ENCODE assay signal across 22 cellular contexts in the genomic region with DNA sequence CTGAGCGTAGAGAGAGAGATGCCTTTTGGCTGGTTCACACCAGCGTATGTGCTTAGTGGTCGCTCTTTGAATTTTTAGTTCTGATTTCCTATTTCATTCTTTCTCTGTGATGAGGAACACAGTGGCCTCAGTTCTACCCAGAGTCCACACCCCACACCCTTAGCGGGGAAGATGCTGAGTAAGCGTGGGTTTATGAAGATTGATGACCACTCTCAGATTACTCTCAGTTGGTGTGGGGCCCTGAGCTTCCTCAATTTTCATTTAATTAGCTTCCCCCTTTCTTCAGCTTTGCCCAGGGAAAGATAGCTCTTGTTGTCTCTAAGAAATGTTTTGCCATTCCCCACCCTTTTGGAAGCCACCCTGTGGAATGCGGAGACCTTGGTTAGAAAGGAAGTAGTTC.
"Had no signal": no experiment of that assay in that cellular context is flagged by ENCODE, and none has a peak within 500 bp of the region (broad histone marks: within the 10 kb centered on the region; RNA-seq: fewer than 3 reads in every experiment).

No MANE protein-coding gene starts in this region.

- H3K36me3 Mint-ChIP-seq: mesothelial cell of epicardium had no signal

- H3K36me3 ChIP-seq: ascending aorta, esophagus muscularis mucosa, sigmoid colon, spleen had no signal

- H3K27ac Mint-ChIP-seq: mesothelial cell of epicardium had no signal

- H3K4me3 Mint-ChIP-seq: mesothelial cell of epicardium had no signal

- ATAC-seq: left lobe of liver had no signal

- H3K4me2 ChIP-seq: hepatocyte had no signal

- H3K4me3 ChIP-seq: ascending aorta, esophagus muscularis mucosa, hepatocyte, sigmoid colon, spleen had no signal

- DNase-seq: activated CD4-positive, alpha-beta T cell treated with anti-CD3 and anti-CD28 coated beads for 1 hour; activated CD8-positive, alpha-beta memory T cell treated with anti-CD3 and anti-CD28 coated beads for 24 hours; activated CD8-positive, alpha-beta memory T cell treated with anti-CD3 and anti-CD28 coated beads, Interleukin-2, amount 50 U/mL, for 48 hours; activated effector memory CD4-positive, alpha-beta T cell treated with Interleukin-2 at 50 U/mL for 16 hours; activated naive CD4-positive, alpha-beta T cell treated with anti-CD3 and anti-CD28 coated beads, Interleukin-2, amount 50 U/mL, for 16 hours; activated T-cell treated with anti-CD3 and anti-CD28 coated beads, Interleukin-2, amount 50 U/mL, for 48 hours; cerebellar nuclear complex; effector CD4-positive, alpha-beta T cell; occipital lobe; posterior cingulate gyrus; sigmoid colon; spleen; stimulated activated CD8-positive, alpha-beta memory T cell treated with anti-CD3 and anti-CD28 coated beads, Interleukin-4, amount 100 ng/mL, for 48 hours; stimulated activated naive CD4-positive, alpha-beta T cell; T-helper 1 cell; T-helper 9 cell had no signal

- H2AFZ ChIP-seq: hepatocyte had no signal

- H3K27ac ChIP-seq: ascending aorta, esophagus muscularis mucosa, hepatocyte, sigmoid colon, spleen, VCaP had no signal

- H3K4me1 ChIP-seq: ascending aorta, esophagus muscularis mucosa, sigmoid colon had no signal

- H3K9me3 Mint-ChIP-seq: mesothelial cell of epicardium had no signal

- H3K27me3 ChIP-seq: ascending aorta, hepatocyte, sigmoid colon, spleen had no signal

- H3K79me2 ChIP-seq: hepatocyte had no signal

- H3K9me3 ChIP-seq: ascending aorta, esophagus muscularis mucosa, sigmoid colon, spleen had no signal
